Comparison of ENCODE assay signal across 18 cellular contexts in genomic region chr14:89563503-89563902, GRCh38.
DNase-seq lines count a peak whose midpoint lies in the region; ATAC-seq and TF ChIP-seq lines count a peak whose summit lies in the region.
"Had no signal": no experiment of that assay in that cellular context is flagged by ENCODE, and none has a peak within 500 bp of the region (broad histone marks: within the 10 kb centered on the region; RNA-seq: fewer than 3 reads in every experiment).

No MANE protein-coding gene starts in this region.

- H3K27me3 Mint-ChIP-seq in activated naive CD4-positive, alpha-beta T cell treated with anti-CD3 and anti-CD28 coated beads, Interleukin-2, amount 10 ng/mL, durations not matched to agents 7 days and 5 days: no peaks in the 10 kb centered on the region
- H3K27me3 Mint-ChIP-seq in chondrocyte (ENCODE audit: low read depth): no peaks in the 10 kb centered on the region
- no peaks in the 10 kb centered on the region for H3K27me3 Mint-ChIP-seq in mesothelial cell of epicardium (ENCODE audit: low read depth)
- H3K27me3 Mint-ChIP-seq: activated CD4-positive, alpha-beta T cell treated with anti-CD3 and anti-CD28 coated beads for 36 hours; IgD-negative memory B cell had no signal

- H3K9me3 Mint-ChIP-seq in activated naive CD4-positive, alpha-beta T cell treated with anti-CD3 and anti-CD28 coated beads, Interleukin-2, amount 10 ng/mL, durations not matched to agents 7 days and 5 days: no peaks in the 10 kb centered on the region
- no peaks in the 10 kb centered on the region for H3K9me3 Mint-ChIP-seq in chondrocyte (ENCODE audit: low read depth)
- H3K9me3 Mint-ChIP-seq in mesothelial cell of epicardium: no peaks in the 10 kb centered on the region
- H3K9me3 Mint-ChIP-seq: activated naive CD4-positive, alpha-beta T cell treated with anti-CD3 and anti-CD28 coated beads for 36 hours; IgD-negative memory B cell had no signal

- peak; percentile 28 for ATAC-seq in omental fat pad (ENCODE audit: low FRiP score)
- ATAC-seq: Panc1 had no signal

- H3K27ac Mint-ChIP-seq in activated naive CD4-positive, alpha-beta T cell treated with anti-CD3 and anti-CD28 coated beads, Interleukin-2, amount 10 ng/mL, durations not matched to agents 7 days and 5 days: peak overlapping the region; percentile 1
- peak overlapping the region; percentile 92 for H3K27ac Mint-ChIP-seq in chondrocyte (ENCODE audit: unreplicated experiment)
- no peak overlapping the region for H3K27ac Mint-ChIP-seq in mesothelial cell of epicardium
- H3K27ac Mint-ChIP-seq: activated CD4-positive, alpha-beta T cell treated with anti-CD3 and anti-CD28 coated beads for 36 hours; activated naive CD4-positive, alpha-beta T cell treated with anti-CD3 and anti-CD28 coated beads for 36 hours; IgD-negative memory B cell had no signal

- CTCF ChIA-PET in activated naive CD4-positive, alpha-beta T cell treated with anti-CD3 and anti-CD28 coated beads, Interleukin-2, amount 10 ng/mL, durations not matched to agents 7 days and 5 days (lab: Charles Lee): no interaction called here

- in situ Hi-C loops in KBM-7 (cut with MboI; ENCODE audit: low pct_unique_long_range_greater_than_20kb, low sequenced_read_pairs): no loop called here

- TF ChIP-seq CTCF in chondrocyte (IDR thresholded peaks at IDR 0.05): no peak
- no peak for TF ChIP-seq CTCF in omental fat pad (IDR thresholded peaks at IDR 0.05)
- TF ChIP-seq CTCF in mesothelial cell of epicardium (IDR thresholded peaks at IDR 0.05; ENCODE audit: unreplicated experiment): no peak

- H3K4me1 Mint-ChIP-seq in activated naive CD4-positive, alpha-beta T cell treated with anti-CD3 and anti-CD28 coated beads, Interleukin-2, amount 10 ng/mL, durations not matched to agents 7 days and 5 days: peaks cover 15% of the 10 kb centered on the region
- peaks cover 36% of the 10 kb centered on the region for H3K4me1 Mint-ChIP-seq in chondrocyte (ENCODE audit: low read depth)
- H3K4me1 Mint-ChIP-seq in mesothelial cell of epicardium: peaks cover 27% of the 10 kb centered on the region

- peaks cover 57% of the 10 kb centered on the region for H3K36me3 Mint-ChIP-seq in activated naive CD4-positive, alpha-beta T cell treated with anti-CD3 and anti-CD28 coated beads, Interleukin-2, amount 10 ng/mL, durations not matched to agents 7 days and 5 days
- H3K36me3 Mint-ChIP-seq in chondrocyte (ENCODE audit: low read depth) (peaks cover 8% of the 10 kb centered on the region), mesothelial cell of epicardium (peaks cover 14% of the 10 kb centered on the region)

- no peak overlapping the region for H3K4me3 Mint-ChIP-seq in activated naive CD4-positive, alpha-beta T cell treated with anti-CD3 and anti-CD28 coated beads, Interleukin-2, amount 10 ng/mL, durations not matched to agents 7 days and 5 days
- no peak overlapping the region for H3K4me3 Mint-ChIP-seq in chondrocyte (ENCODE audit: unreplicated experiment)
- no peak overlapping the region for H3K4me3 Mint-ChIP-seq in mesothelial cell of epicardium
- H3K4me3 Mint-ChIP-seq: activated CD4-positive, alpha-beta T cell treated with anti-CD3 and anti-CD28 coated beads for 36 hours; activated naive CD4-positive, alpha-beta T cell treated with anti-CD3 and anti-CD28 coated beads for 36 hours had no signal

- no peak for DNase-seq in activated naive CD4-positive, alpha-beta T cell treated with anti-CD3 and anti-CD28 coated beads, Interleukin-2, amount 10 ng/mL, durations not matched to agents 7 days and 5 days
- no peak for DNase-seq in activated naive CD4-positive, alpha-beta T cell treated with Interleukin-2 at 50 U/mL for 16 hours
- DNase-seq in KBM-7 (peak; percentile 10), chondrocyte (ENCODE audit: low spot score) (no peak), omental fat pad (ENCODE audit: low spot score) (no peak), NOMO-1 treated with dmso at 0.1 percent for 144 hours (lab: John Stamatoyannopoulos, UW; ENCODE audit: unreplicated experiment) (no peak), mesothelial cell of epicardium (ENCODE audit: low spot score in 2 of 2, unreplicated experiment in 2 of 2) (no peak)
- DNase-seq in stimulated activated CD4-positive, alpha-beta T cell treated with anti-CD3 and anti-CD28 coated beads, Interleukin-4, amount 100 ng/mL, for 4 hours: no peak
- DNase-seq: activated CD4-positive, alpha-beta T cell treated with anti-CD3 and anti-CD28 coated beads for 36 hours; activated CD8-positive, alpha-beta memory T cell treated with anti-CD3 and anti-CD28 coated beads, Interleukin-2, amount 50 U/mL, for 48 hours; activated naive CD4-positive, alpha-beta T cell treated with anti-CD3 and anti-CD28 coated beads for 36 hours; brain microvascular endothelial cell; Caco-2; NCI-H82; stimulated activated CD4-positive, alpha-beta T cell treated with anti-CD3 and anti-CD28 coated beads, Interleukin-1b, Interleukin-23, amount 100 ng/mL, for 48 hours; substantia nigra had no signal
